13 cellular contexts compared by ENCODE assay signal in the genomic region with DNA sequence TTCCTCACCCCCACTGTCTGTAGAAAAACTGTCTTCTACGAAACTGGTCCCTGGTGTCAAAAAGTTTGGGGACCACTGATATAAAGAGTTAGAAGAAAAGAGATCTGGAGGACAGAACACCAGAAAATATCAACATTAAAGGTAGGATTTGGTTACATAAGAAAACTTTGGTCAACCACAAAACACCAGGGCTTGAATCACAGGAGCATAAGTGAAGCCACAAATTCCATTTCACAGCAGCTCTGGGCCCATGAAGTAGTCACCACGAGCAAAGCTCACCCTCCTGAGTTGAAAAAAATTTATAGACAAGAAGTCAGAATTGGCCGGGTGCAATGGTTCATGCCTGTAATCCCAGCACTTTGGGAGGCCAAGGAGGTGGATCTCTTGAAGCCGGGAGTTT. TPM values are rescaled to one million over a fixed set of nuclear protein-coding genes. Genes with fewer than 3 reads are reported as not detected.
A peak's percentile ranks its signal among the peaks of the same experiment; 100 is the strongest.
DNase-seq lines count a peak whose midpoint lies in the region; ATAC-seq and TF ChIP-seq lines count a peak whose summit lies in the region.
"Had no signal": no experiment of that assay in that cellular context is flagged by ENCODE, and none has a peak within 500 bp of the region (broad histone marks: within the 10 kb centered on the region; RNA-seq: fewer than 3 reads in every experiment).

No MANE protein-coding gene starts in this region.

- H3K27ac Mint-ChIP-seq in WTC11 = 0 out of 2 replicates have a peak overlapping the region, but pooled peaks have one; percentile 42
- H3K27ac Mint-ChIP-seq: T-cell had no signal

- DNase-seq in activated CD4-positive, alpha-beta T cell treated with anti-CD3 and anti-CD28 coated beads for 48 hours = peak; percentile 28
- no peak for DNase-seq in activated CD4-positive, alpha-beta T cell treated with anti-CD3 and anti-CD28 coated beads, Interleukin-2, amount 50 U/mL, for 4 hours
- DNase-seq in GM03348 (ENCODE audit: low spot score) (peak; percentile 16), WTC11 (ENCODE audit: low spot score) (no peak), kidney tubule cell (ENCODE audit: low spot score) (peak; percentile 56), WERI-Rb-1 (no peak), hepatic stellate cell (ENCODE audit: low spot score) (no peak), NCI-H1417 (lab: John Stamatoyannopoulos, UW) (no peak)
- DNase-seq: NCI-H1930, NCI-H69, posterior cingulate gyrus, T-cell had no signal

- ATAC-seq in WTC11 = no peak
- ATAC-seq: left lobe of liver, T-cell had no signal

- CTCF ChIA-PET in WTC11 (lab: Charles Lee) = no interaction called here

- H3K4me1 Mint-ChIP-seq in WTC11 = no peaks in the 10 kb centered on the region

- H3K27ac ChIP-seq in WERI-Rb-1 = no peak overlapping the region

- no peak overlapping the region for H3K4me3 ChIP-seq in WERI-Rb-1 (ENCODE audit: low read depth, low read length)

- no peaks in the 10 kb centered on the region for H3K36me3 Mint-ChIP-seq in WTC11

- H3K27me3 ChIP-seq in WERI-Rb-1 (ENCODE audit: insufficient read depth, low read depth, severe bottlenecking) = no peaks in the 10 kb centered on the region

- H3K27me3 Mint-ChIP-seq in WTC11 (ENCODE audit: low read depth) = no peaks in the 10 kb centered on the region
- H3K27me3 Mint-ChIP-seq: T-cell had no signal

- no peaks in the 10 kb centered on the region for H3K9me3 Mint-ChIP-seq in WTC11
- H3K9me3 Mint-ChIP-seq: T-cell had no signal

- TF ChIP-seq CTCF in WTC11 (IDR thresholded peaks at IDR 0.05) = no peak
- TF ChIP-seq CTCF in WERI-Rb-1 (IDR thresholded peaks at IDR 0.05; ENCODE audit: low read depth, low read length) = no peak

- POLR2A ChIA-PET in WTC11 (lab: Charles Lee) = no interaction called here

- H3K4me3 Mint-ChIP-seq in WTC11 = no peak overlapping the region
- H3K4me3 Mint-ChIP-seq: T-cell had no signal

- no peaks in the 10 kb centered on the region for H3K36me3 ChIP-seq in WERI-Rb-1

- H3K9me3 ChIP-seq in WERI-Rb-1 (ENCODE audit: severe bottlenecking) = no peaks in the 10 kb centered on the region

TF ChIP-seq in WTC11, 78 proteins besides CTCF, POLR2A, EP300 and RAD21 (continues in another document):
- TF ChIP-seq RORB (CRISPR knock-in tag; IDR thresholded peaks at IDR 0.05) (no peak), HMGA2 (CRISPR knock-in tag; IDR thresholded peaks at IDR 0.05) (no peak), GABPB1 (CRISPR knock-in tag; IDR thresholded peaks at IDR 0.05) (no peak), TEAD4 (CRISPR knock-in tag; IDR thresholded peaks at IDR 0.05) (no peak), ZNF232 (CRISPR knock-in tag; IDR thresholded peaks at IDR 0.05) (no peak)
- TF ChIP-seq, protein P1, sequence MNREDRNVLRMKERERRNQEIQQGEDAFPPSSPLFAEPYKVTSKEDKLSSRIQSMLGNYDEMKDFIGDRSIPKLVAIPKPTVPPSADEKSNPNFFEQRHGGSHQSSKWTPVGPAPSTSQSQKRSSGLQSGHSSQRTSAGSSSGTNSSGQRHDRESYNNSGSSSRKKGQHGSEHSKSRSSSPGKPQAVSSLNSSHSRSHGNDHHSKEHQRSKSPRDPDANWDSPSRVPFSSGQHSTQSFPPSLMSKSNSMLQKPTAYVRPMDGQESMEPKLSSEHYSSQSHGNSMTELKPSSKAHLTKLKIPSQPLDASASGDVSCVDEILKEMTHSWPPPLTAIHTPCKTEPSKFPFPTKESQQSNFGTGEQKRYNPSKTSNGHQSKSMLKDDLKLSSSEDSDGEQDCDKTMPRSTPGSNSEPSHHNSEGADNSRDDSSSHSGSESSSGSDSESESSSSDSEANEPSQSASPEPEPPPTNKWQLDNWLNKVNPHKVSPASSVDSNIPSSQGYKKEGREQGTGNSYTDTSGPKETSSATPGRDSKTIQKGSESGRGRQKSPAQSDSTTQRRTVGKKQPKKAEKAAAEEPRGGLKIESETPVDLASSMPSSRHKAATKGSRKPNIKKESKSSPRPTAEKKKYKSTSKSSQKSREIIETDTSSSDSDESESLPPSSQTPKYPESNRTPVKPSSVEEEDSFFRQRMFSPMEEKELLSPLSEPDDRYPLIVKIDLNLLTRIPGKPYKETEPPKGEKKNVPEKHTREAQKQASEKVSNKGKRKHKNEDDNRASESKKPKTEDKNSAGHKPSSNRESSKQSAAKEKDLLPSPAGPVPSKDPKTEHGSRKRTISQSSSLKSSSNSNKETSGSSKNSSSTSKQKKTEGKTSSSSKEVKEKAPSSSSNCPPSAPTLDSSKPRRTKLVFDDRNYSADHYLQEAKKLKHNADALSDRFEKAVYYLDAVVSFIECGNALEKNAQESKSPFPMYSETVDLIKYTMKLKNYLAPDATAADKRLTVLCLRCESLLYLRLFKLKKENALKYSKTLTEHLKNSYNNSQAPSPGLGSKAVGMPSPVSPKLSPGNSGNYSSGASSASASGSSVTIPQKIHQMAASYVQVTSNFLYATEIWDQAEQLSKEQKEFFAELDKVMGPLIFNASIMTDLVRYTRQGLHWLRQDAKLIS (CRISPR knock-in tag; IDR thresholded peaks at IDR 0.05; ENCODE audit: borderline replicate concordance) = no peak
- TF ChIP-seq, protein P2, sequence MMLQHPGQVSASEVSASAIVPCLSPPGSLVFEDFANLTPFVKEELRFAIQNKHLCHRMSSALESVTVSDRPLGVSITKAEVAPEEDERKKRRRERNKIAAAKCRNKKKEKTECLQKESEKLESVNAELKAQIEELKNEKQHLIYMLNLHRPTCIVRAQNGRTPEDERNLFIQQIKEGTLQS (CRISPR knock-in tag; conservative IDR thresholded peaks at IDR 0.05) = no peak
- TF ChIP-seq, protein P3, sequence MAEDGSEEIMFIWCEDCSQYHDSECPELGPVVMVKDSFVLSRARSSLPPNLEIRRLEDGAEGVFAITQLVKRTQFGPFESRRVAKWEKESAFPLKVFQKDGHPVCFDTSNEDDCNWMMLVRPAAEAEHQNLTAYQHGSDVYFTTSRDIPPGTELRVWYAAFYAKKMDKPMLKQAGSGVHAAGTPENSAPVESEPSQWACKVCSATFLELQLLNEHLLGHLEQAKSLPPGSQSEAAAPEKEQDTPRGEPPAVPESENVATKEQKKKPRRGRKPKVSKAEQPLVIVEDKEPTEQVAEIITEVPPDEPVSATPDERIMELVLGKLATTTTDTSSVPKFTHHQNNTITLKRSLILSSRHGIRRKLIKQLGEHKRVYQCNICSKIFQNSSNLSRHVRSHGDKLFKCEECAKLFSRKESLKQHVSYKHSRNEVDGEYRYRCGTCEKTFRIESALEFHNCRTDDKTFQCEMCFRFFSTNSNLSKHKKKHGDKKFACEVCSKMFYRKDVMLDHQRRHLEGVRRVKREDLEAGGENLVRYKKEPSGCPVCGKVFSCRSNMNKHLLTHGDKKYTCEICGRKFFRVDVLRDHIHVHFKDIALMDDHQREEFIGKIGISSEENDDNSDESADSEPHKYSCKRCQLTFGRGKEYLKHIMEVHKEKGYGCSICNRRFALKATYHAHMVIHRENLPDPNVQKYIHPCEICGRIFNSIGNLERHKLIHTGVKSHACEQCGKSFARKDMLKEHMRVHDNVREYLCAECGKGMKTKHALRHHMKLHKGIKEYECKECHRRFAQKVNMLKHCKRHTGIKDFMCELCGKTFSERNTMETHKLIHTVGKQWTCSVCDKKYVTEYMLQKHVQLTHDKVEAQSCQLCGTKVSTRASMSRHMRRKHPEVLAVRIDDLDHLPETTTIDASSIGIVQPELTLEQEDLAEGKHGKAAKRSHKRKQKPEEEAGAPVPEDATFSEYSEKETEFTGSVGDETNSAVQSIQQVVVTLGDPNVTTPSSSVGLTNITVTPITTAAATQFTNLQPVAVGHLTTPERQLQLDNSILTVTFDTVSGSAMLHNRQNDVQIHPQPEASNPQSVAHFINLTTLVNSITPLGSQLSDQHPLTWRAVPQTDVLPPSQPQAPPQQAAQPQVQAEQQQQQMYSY (CRISPR knock-in tag; IDR thresholded peaks at IDR 0.05) = no peak
- TF ChIP-seq, protein P4, sequence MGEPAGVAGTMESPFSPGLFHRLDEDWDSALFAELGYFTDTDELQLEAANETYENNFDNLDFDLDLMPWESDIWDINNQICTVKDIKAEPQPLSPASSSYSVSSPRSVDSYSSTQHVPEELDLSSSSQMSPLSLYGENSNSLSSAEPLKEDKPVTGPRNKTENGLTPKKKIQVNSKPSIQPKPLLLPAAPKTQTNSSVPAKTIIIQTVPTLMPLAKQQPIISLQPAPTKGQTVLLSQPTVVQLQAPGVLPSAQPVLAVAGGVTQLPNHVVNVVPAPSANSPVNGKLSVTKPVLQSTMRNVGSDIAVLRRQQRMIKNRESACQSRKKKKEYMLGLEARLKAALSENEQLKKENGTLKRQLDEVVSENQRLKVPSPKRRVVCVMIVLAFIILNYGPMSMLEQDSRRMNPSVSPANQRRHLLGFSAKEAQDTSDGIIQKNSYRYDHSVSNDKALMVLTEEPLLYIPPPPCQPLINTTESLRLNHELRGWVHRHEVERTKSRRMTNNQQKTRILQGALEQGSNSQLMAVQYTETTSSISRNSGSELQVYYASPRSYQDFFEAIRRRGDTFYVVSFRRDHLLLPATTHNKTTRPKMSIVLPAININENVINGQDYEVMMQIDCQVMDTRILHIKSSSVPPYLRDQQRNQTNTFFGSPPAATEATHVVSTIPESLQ (CRISPR knock-in tag; IDR thresholded peaks at IDR 0.05) = no peak
- TF ChIP-seq, protein P5, sequence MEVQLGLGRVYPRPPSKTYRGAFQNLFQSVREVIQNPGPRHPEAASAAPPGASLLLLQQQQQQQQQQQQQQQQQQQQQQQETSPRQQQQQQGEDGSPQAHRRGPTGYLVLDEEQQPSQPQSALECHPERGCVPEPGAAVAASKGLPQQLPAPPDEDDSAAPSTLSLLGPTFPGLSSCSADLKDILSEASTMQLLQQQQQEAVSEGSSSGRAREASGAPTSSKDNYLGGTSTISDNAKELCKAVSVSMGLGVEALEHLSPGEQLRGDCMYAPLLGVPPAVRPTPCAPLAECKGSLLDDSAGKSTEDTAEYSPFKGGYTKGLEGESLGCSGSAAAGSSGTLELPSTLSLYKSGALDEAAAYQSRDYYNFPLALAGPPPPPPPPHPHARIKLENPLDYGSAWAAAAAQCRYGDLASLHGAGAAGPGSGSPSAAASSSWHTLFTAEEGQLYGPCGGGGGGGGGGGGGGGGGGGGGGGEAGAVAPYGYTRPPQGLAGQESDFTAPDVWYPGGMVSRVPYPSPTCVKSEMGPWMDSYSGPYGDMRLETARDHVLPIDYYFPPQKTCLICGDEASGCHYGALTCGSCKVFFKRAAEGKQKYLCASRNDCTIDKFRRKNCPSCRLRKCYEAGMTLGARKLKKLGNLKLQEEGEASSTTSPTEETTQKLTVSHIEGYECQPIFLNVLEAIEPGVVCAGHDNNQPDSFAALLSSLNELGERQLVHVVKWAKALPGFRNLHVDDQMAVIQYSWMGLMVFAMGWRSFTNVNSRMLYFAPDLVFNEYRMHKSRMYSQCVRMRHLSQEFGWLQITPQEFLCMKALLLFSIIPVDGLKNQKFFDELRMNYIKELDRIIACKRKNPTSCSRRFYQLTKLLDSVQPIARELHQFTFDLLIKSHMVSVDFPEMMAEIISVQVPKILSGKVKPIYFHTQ (CRISPR knock-in tag; IDR thresholded peaks at IDR 0.05) = no peak
- TF ChIP-seq, protein P6, sequence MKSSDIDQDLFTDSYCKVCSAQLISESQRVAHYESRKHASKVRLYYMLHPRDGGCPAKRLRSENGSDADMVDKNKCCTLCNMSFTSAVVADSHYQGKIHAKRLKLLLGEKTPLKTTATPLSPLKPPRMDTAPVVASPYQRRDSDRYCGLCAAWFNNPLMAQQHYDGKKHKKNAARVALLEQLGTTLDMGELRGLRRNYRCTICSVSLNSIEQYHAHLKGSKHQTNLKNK (CRISPR knock-in tag; IDR thresholded peaks at IDR 0.05) = no peak

RNA-seq across cellular contexts. Expression of a gene that starts 19.4 kb away (rescaled TPM):
- 28.8 to 31.7 TPM (median 29.3 TPM) in 3 replicates for total RNA-seq in WTC11 (2021)

RNA-seq across cellular contexts. Expression of a gene that starts 36.5 kb away (rescaled TPM):
- 10.7 to 12.9 TPM (median 12.1 TPM) in 3 replicates for total RNA-seq in WTC11 (2021)

Comparison
In these comparisons a context has a peak if more than half of its experiments do, and no peak if none do; other contexts are left out.
1. DNase-seq: peak in activated CD4-positive, alpha-beta T cell treated with anti-CD3 and anti-CD28 coated beads for 48 hours (single experiment), GM03348 (single experiment) and kidney tubule cell (single experiment); none in activated CD4-positive, alpha-beta T cell treated with anti-CD3 and anti-CD28 coated beads, Interleukin-2, amount 50 U/mL, for 4 hours (0 of 2), WTC11 (single experiment), WERI-Rb-1 (single experiment), hepatic stellate cell (single experiment) and NCI-H1417 (0 of 3).